Comparison of ENCODE assay signal across 10 cellular contexts in genomic region chr11:35163209-35163608, GRCh38. TPM values are rescaled to one million over a fixed set of nuclear protein-coding genes. Genes with fewer than 3 reads are reported as not detected.
DNase-seq lines count a peak whose midpoint lies in the region; ATAC-seq and TF ChIP-seq lines count a peak whose summit lies in the region.
"Had no signal": no experiment of that assay in that cellular context is flagged by ENCODE, and none has a peak within 500 bp of the region (broad histone marks: within the 10 kb centered on the region; RNA-seq: fewer than 3 reads in every experiment).

No MANE protein-coding gene starts in this region.

- ATAC-seq in naive thymus-derived CD8-positive, alpha-beta T cell: no peak

- H3K36me3 Mint-ChIP-seq in CD14-positive monocyte: peaks cover 57 to 66% of the 10 kb centered on the region in 2 donors
- peaks cover 0 to 18% (median 14%) of the 10 kb centered on the region in 3 donors for H3K36me3 Mint-ChIP-seq in naive thymus-derived CD8-positive, alpha-beta T cell

- intact Hi-C loops in CD14-positive monocyte (cut with micrococcal nuclease): loop anchor here in 1 of 2 donors (10.0 kb wide), 1 partner anchor 52 kb away; no protein-coding TSS in a partner anchor

- H3K4me3 ChIP-seq in adipocyte (ENCODE audit: low read length): peak overlapping the region; percentile 7

- H3K9me3 Mint-ChIP-seq in CD14-positive monocyte: no peaks in the 10 kb centered on the region
- H3K9me3 Mint-ChIP-seq in naive thymus-derived CD8-positive, alpha-beta T cell: no peaks in the 10 kb centered on the region

- no peaks in the 10 kb centered on the region for H3K9me3 ChIP-seq in adipocyte (ENCODE audit: control insufficient read depth, low read length)

- H3K4me1 ChIP-seq in adipocyte (ENCODE audit: control insufficient read depth, insufficient read depth, low read length): peaks cover 97% of the 10 kb centered on the region

- POLR2A ChIA-PET in naive thymus-derived CD8-positive, alpha-beta T cell (lab: Charles Lee): interaction anchor here (0.7 to 12.3 kb wide), 10 partner anchors 12 to 238 kb away, joined by 3 to 294 read pairs (median 4); partner anchors contain the start of gene CD44

- peak; percentile 4; the same call in 1 of the 2 replicates for TF ChIP-seq RAD21 in Ishikawa (IDR thresholded peaks at IDR 0.05; ENCODE audit: low read depth)

- peak overlapping the region; percentile 94 to 98 (median 96) for H3K27ac Mint-ChIP-seq in CD14-positive monocyte
- peak overlapping the region; percentile 89 to 100 (median 100) for H3K27ac Mint-ChIP-seq in naive thymus-derived CD8-positive, alpha-beta T cell

- DNase-seq in CD14-positive monocyte (ENCODE audit: low spot score) (peak; percentile 60), adipocyte (ENCODE audit: low read depth) (peak; percentile 39), NCI-H748 (lab: John Stamatoyannopoulos, UW; ENCODE audit: unreplicated experiment) (no peak), NCI-H526 treated with DMSO at 0.1 percent for 48 hours (lab: John Stamatoyannopoulos, UW) (no peak), hippocampal formation (lab: John Stamatoyannopoulos, UW) (no peak), GM10266 (ENCODE audit: extremely low spot score) (no peak)
- DNase-seq in naive thymus-derived CD8-positive, alpha-beta T cell: no peak
- DNase-seq: hypothalamus, NCI-H2029 had no signal

- no peaks in the 10 kb centered on the region for H3K27me3 Mint-ChIP-seq in CD14-positive monocyte (ENCODE audit: low read depth in 3 of 3)
- H3K27me3 Mint-ChIP-seq in naive thymus-derived CD8-positive, alpha-beta T cell: peaks cover 0 to 2% (median 0%) of the 10 kb centered on the region in 5 donors

- TF ChIP-seq CTCF in CD14-positive monocyte (IDR thresholded peaks at IDR 0.05): no peak
- no peak for TF ChIP-seq CTCF in GM10266 (IDR thresholded peaks at IDR 0.05; ENCODE audit: control insufficient read depth, insufficient read depth, low read depth, missing control alignments)

- TF ChIP-seq EP300 in Ishikawa (IDR thresholded peaks at IDR 0.05; ENCODE audit: borderline replicate concordance): peak; percentile 84

- peak overlapping the region in 1 of 2 donors; percentile 59 for H3K4me3 Mint-ChIP-seq in CD14-positive monocyte
- H3K4me3 Mint-ChIP-seq in naive thymus-derived CD8-positive, alpha-beta T cell: peak overlapping the region; percentile 3 to 91 (median 76)

- H3K36me3 ChIP-seq in adipocyte (ENCODE audit: control insufficient read depth, insufficient read depth, low read length, severe bottlenecking): peaks cover 6% of the 10 kb centered on the region

- H3K27me3 ChIP-seq in adipocyte (replicated peaks; ENCODE audit: control insufficient read depth, insufficient read depth, low read length): no peaks in the 10 kb centered on the region

- peak overlapping the region; percentile 61 for H3K9ac ChIP-seq in adipocyte (ENCODE audit: low read length)

- peaks cover 95% of the 10 kb centered on the region for H3K4me1 Mint-ChIP-seq in CD14-positive monocyte
- H3K4me1 Mint-ChIP-seq in naive thymus-derived CD8-positive, alpha-beta T cell: peaks cover 54 to 100% (median 100%) of the 10 kb centered on the region in 4 donors

TF ChIP-seq in Ishikawa, 13 proteins besides CTCF, POLR2A, EP300 and RAD21:
- TF ChIP-seq CEBPB (IDR thresholded peaks at IDR 0.05): peak; percentile 19; the same call in 1 of the 2 replicates
- TF ChIP-seq MAX (IDR thresholded peaks at IDR 0.05): 0 out of 2 replicates have a peak, but pooled peaks have one; percentile 11
- TF ChIP-seq, protein P1, sequence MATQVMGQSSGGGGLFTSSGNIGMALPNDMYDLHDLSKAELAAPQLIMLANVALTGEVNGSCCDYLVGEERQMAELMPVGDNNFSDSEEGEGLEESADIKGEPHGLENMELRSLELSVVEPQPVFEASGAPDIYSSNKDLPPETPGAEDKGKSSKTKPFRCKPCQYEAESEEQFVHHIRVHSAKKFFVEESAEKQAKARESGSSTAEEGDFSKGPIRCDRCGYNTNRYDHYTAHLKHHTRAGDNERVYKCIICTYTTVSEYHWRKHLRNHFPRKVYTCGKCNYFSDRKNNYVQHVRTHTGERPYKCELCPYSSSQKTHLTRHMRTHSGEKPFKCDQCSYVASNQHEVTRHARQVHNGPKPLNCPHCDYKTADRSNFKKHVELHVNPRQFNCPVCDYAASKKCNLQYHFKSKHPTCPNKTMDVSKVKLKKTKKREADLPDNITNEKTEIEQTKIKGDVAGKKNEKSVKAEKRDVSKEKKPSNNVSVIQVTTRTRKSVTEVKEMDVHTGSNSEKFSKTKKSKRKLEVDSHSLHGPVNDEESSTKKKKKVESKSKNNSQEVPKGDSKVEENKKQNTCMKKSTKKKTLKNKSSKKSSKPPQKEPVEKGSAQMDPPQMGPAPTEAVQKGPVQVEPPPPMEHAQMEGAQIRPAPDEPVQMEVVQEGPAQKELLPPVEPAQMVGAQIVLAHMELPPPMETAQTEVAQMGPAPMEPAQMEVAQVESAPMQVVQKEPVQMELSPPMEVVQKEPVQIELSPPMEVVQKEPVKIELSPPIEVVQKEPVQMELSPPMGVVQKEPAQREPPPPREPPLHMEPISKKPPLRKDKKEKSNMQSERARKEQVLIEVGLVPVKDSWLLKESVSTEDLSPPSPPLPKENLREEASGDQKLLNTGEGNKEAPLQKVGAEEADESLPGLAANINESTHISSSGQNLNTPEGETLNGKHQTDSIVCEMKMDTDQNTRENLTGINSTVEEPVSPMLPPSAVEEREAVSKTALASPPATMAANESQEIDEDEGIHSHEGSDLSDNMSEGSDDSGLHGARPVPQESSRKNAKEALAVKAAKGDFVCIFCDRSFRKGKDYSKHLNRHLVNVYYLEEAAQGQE (IDR thresholded peaks at IDR 0.05; ENCODE audit: low read depth): no peak
- no peak for TF ChIP-seq TAF1 (IDR thresholded peaks at IDR 0.05; ENCODE audit: low read depth)
- TF ChIP-seq EGR1 (IDR thresholded peaks at IDR 0.05): no peak
- TF ChIP-seq ZBTB7A (IDR thresholded peaks at IDR 0.05; ENCODE audit: low read depth): no peak
- TF ChIP-seq TCF12 (IDR thresholded peaks at IDR 0.05; ENCODE audit: low read depth): peak; percentile 76
- TF ChIP-seq, protein P2, sequence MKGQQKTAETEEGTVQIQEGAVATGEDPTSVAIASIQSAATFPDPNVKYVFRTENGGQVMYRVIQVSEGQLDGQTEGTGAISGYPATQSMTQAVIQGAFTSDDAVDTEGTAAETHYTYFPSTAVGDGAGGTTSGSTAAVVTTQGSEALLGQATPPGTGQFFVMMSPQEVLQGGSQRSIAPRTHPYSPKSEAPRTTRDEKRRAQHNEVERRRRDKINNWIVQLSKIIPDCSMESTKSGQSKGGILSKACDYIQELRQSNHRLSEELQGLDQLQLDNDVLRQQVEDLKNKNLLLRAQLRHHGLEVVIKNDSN (IDR thresholded peaks at IDR 0.05): no peak
- peak; percentile 80 for TF ChIP-seq TEAD4 (IDR thresholded peaks at IDR 0.05)
- TF ChIP-seq FOXM1 (IDR thresholded peaks at IDR 0.05; ENCODE audit: borderline replicate concordance, low read depth): no peak
- TF ChIP-seq CREB1 (IDR thresholded peaks at IDR 0.05; ENCODE audit: low read depth): no peak
- TF ChIP-seq YY1 (IDR thresholded peaks at IDR 0.05; ENCODE audit: low read depth): peak; percentile 33; the same call in 1 of the 2 replicates
- peak; percentile 40; the same call in 1 of the 2 replicates for TF ChIP-seq NFIC (IDR thresholded peaks at IDR 0.05)

RNA-seq across cellular contexts. Expression of gene CD44, which starts 24.2 kb away (rescaled TPM):
- 100 to 1,000 TPM; 415 to 531 TPM for polyA plus RNA-seq in CD14-positive monocyte
- total RNA-seq in naive thymus-derived CD8-positive, alpha-beta T cell: 100 to 1,000 TPM; 650 to 703 TPM
- polyA plus RNA-seq in naive thymus-derived CD8-positive, alpha-beta T cell: 100 to 1,000 TPM; 291 TPM

Comparison
In these comparisons a context has a peak if more than half of its experiments do, and no peak if none do; other contexts are left out.
1. DNase-seq: peak in CD14-positive monocyte (single experiment) and adipocyte (single experiment); none in naive thymus-derived CD8-positive, alpha-beta T cell (0 of 10), NCI-H748 (single experiment), NCI-H526 treated with DMSO at 0.1 percent for 48 hours (single experiment), hippocampal formation (0 of 2) and GM10266 (single experiment).